Comparison of ENCODE assay signal across 18 cellular contexts in the genomic region with DNA sequence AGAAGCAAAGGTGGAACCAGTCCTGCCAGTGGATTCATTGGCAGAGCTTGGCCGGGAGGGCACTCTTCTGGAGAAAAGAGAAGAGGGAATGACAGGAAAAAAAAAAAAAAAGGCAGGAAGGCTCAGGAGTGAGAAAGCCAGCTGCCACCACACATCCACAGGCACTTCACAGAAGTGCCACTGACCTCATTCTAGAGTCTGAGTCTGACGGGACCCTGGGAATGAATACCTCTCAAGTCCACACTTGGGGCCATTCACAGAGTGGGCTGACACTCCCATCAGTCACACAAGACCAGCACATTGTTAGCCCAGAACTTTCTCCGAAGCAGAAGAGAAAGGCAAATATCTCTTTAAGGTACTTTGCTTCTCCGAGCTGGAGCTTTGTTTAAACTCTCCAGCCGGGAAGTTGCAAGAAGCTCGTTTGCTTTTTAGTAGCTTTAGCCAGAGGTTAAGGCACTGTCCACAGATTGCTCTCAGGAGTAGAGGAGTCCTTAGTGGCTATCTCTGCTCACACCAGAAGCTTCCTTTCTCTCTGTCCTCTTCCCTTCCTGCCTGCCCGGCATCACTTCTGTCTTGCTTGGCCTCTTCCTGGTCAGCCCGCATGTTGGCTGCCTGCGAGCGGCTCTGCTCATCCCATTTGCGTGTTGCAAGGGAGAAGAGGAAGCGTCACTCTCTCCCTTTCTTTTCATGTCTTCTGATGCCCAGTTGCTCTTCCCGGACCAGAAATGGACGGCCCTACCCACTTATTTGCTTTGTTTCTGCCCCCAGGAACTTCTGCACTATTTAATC. TPM values are rescaled to one million over a fixed set of nuclear protein-coding genes. Genes with fewer than 3 reads are reported as not detected.
A peak's percentile ranks its signal among the peaks of the same experiment; 100 is the strongest.
DNase-seq lines count a peak whose midpoint lies in the region; TF ChIP-seq lines count a peak whose summit lies in the region.
"Had no signal": no experiment of that assay in that cellular context is flagged by ENCODE, and none has a peak within 500 bp of the region (broad histone marks: within the 10 kb centered on the region; RNA-seq: fewer than 3 reads in every experiment).

No MANE protein-coding gene starts in this region.

- CTCF ChIA-PET in activated naive CD4-positive, alpha-beta T cell treated with anti-CD3 and anti-CD28 coated beads for 36 hours (lab: Charles Lee), result interaction anchor here (0.6 to 1.2 kb wide), 5 partner anchors 9 to 147 kb away, joined by 3 to 4 read pairs (median 3); no protein-coding TSS in a partner anchor
- CTCF ChIA-PET in RWPE1 (lab: Yijun Ruan, JAX), result no interaction called here

- H3K9me3 ChIP-seq in thyroid gland (no peaks in the 10 kb centered on the region), esophagus muscularis mucosa (no peaks in the 10 kb centered on the region)
- H3K9me3 ChIP-seq: MG63 had no signal

- H3K36me3 ChIP-seq in thyroid gland, result no peaks in the 10 kb centered on the region
- peaks cover 0 to 20% (median 3%) of the 10 kb centered on the region in 4 donors for H3K36me3 ChIP-seq in esophagus muscularis mucosa
- H3K36me3 ChIP-seq: MG63 had no signal

- TF ChIP-seq EP300 in esophagus muscularis mucosa (IDR thresholded peaks at IDR 0.05), result no peak

- 66 to 67% methylated on average over 14 of the region's 14 CpGs for WGBS in thyroid gland, 2 donors
- WGBS in esophagus muscularis mucosa, result 78% methylated on average over 14 of the region's 14 CpGs

- no peak for TF ChIP-seq POLR2A in thyroid gland (IDR thresholded peaks at IDR 0.05)
- no peak for TF ChIP-seq POLR2A in esophagus muscularis mucosa (IDR thresholded peaks at IDR 0.05; ENCODE audit: low read depth)

- no peak overlapping the region for H3K4me3 Mint-ChIP-seq in activated naive CD4-positive, alpha-beta T cell treated with anti-CD3 and anti-CD28 coated beads, Interleukin-2, amount 50 U/mL, for 24 hours
- no peak overlapping the region for H3K4me3 Mint-ChIP-seq in activated naive CD4-positive, alpha-beta T cell treated with anti-CD3 and anti-CD28 coated beads for 36 hours
- H3K4me3 Mint-ChIP-seq in dendritic cell treated with granulocyte-macrophage colony-stimulating factor and Interleukin-4, amounts not matched to agents 40 ng/mL and 50 ng/mL, for 4 days, result no peak overlapping the region
- H3K4me3 Mint-ChIP-seq: nephron, type B pancreatic cell had no signal

- TF ChIP-seq CTCF in thyroid gland (IDR thresholded peaks at IDR 0.05), result no peak
- TF ChIP-seq CTCF in esophagus muscularis mucosa (IDR thresholded peaks at IDR 0.05), result no peak
- TF ChIP-seq CTCF in RWPE1 (conservative IDR thresholded peaks at IDR 0.05; ENCODE audit: low read depth), result no peak

- peak overlapping the region; percentile 23 for H3K27ac Mint-ChIP-seq in activated naive CD4-positive, alpha-beta T cell treated with anti-CD3 and anti-CD28 coated beads, Interleukin-2, amount 50 U/mL, for 24 hours
- no peak overlapping the region for H3K27ac Mint-ChIP-seq in activated naive CD4-positive, alpha-beta T cell treated with anti-CD3 and anti-CD28 coated beads for 36 hours
- H3K27ac Mint-ChIP-seq in dendritic cell treated with granulocyte-macrophage colony-stimulating factor and Interleukin-4, amounts not matched to agents 40 ng/mL and 50 ng/mL, for 4 days, result peak overlapping the region; percentile 4
- H3K27ac Mint-ChIP-seq: type B pancreatic cell had no signal

- intact Hi-C loops in activated naive CD4-positive, alpha-beta T cell treated with anti-CD3 and anti-CD28 coated beads for 36 hours (cut with micrococcal nuclease), result no loop called here
- intact Hi-C loops in dendritic cell treated with granulocyte-macrophage colony-stimulating factor and Interleukin-4, amounts not matched to agents 40 ng/mL and 50 ng/mL, for 4 days (cut with micrococcal nuclease), result no loop called here
- intact Hi-C loops in thyroid gland (cut with DNase I), result no loop called here
- intact Hi-C loops in esophagus muscularis mucosa (cut with DNase I), result no loop called here

- peaks cover 6% of the 10 kb centered on the region for H3K9me3 Mint-ChIP-seq in activated naive CD4-positive, alpha-beta T cell treated with anti-CD3 and anti-CD28 coated beads, Interleukin-2, amount 50 U/mL, for 24 hours
- H3K9me3 Mint-ChIP-seq in activated naive CD4-positive, alpha-beta T cell treated with anti-CD3 and anti-CD28 coated beads for 36 hours, result no peaks in the 10 kb centered on the region
- no peaks in the 10 kb centered on the region for H3K9me3 Mint-ChIP-seq in dendritic cell treated with granulocyte-macrophage colony-stimulating factor and Interleukin-4, amounts not matched to agents 40 ng/mL and 50 ng/mL, for 4 days

- H3K27me3 Mint-ChIP-seq in activated naive CD4-positive, alpha-beta T cell treated with anti-CD3 and anti-CD28 coated beads, Interleukin-2, amount 50 U/mL, for 24 hours, result no peaks in the 10 kb centered on the region
- H3K27me3 Mint-ChIP-seq in activated naive CD4-positive, alpha-beta T cell treated with anti-CD3 and anti-CD28 coated beads for 36 hours (ENCODE audit: low read depth), result no peaks in the 10 kb centered on the region
- H3K27me3 Mint-ChIP-seq in dendritic cell treated with granulocyte-macrophage colony-stimulating factor and Interleukin-4, amounts not matched to agents 40 ng/mL and 50 ng/mL, for 4 days, result no peaks in the 10 kb centered on the region
- H3K27me3 Mint-ChIP-seq: type B pancreatic cell had no signal

- peaks cover 5 to 8% of the 10 kb centered on the region in 2 donors for H3K4me1 ChIP-seq in thyroid gland
- peaks cover 0 to 5% (median 0%) of the 10 kb centered on the region in 4 donors for H3K4me1 ChIP-seq in esophagus muscularis mucosa

- H3K4me1 Mint-ChIP-seq in activated naive CD4-positive, alpha-beta T cell treated with anti-CD3 and anti-CD28 coated beads, Interleukin-2, amount 50 U/mL, for 24 hours, result peaks cover 67% of the 10 kb centered on the region
- peaks cover 39% of the 10 kb centered on the region for H3K4me1 Mint-ChIP-seq in activated naive CD4-positive, alpha-beta T cell treated with anti-CD3 and anti-CD28 coated beads for 36 hours (ENCODE audit: low read depth)
- peaks cover 31% of the 10 kb centered on the region for H3K4me1 Mint-ChIP-seq in dendritic cell treated with granulocyte-macrophage colony-stimulating factor and Interleukin-4, amounts not matched to agents 40 ng/mL and 50 ng/mL, for 4 days (ENCODE audit: low read depth)

- no peaks in the 10 kb centered on the region for H3K27me3 ChIP-seq in thyroid gland
- no peaks in the 10 kb centered on the region for H3K27me3 ChIP-seq in esophagus muscularis mucosa
- H3K27me3 ChIP-seq: heart right ventricle, MG63 had no signal

- peaks cover 42% of the 10 kb centered on the region for H3K36me3 Mint-ChIP-seq in activated naive CD4-positive, alpha-beta T cell treated with anti-CD3 and anti-CD28 coated beads, Interleukin-2, amount 50 U/mL, for 24 hours
- H3K36me3 Mint-ChIP-seq in activated naive CD4-positive, alpha-beta T cell treated with anti-CD3 and anti-CD28 coated beads for 36 hours (ENCODE audit: low read depth), result peaks cover 41% of the 10 kb centered on the region
- H3K36me3 Mint-ChIP-seq in dendritic cell treated with granulocyte-macrophage colony-stimulating factor and Interleukin-4, amounts not matched to agents 40 ng/mL and 50 ng/mL, for 4 days (ENCODE audit: low read depth), result peaks cover 94% of the 10 kb centered on the region

- no peak for DNase-seq in activated naive CD4-positive, alpha-beta T cell treated with anti-CD3 and anti-CD28 coated beads for 36 hours
- DNase-seq in mesenteric fat pad (ENCODE audit: low spot score), result peak; percentile 45
- DNase-seq in thyroid gland, result peak; percentile 48 to 54
- DNase-seq in esophagus muscularis mucosa (ENCODE audit: extremely low spot score), result no peak
- no peak for DNase-seq in RWPE1 (ENCODE audit: low spot score)
- no peak for DNase-seq in NCI-H1048 (lab: John Stamatoyannopoulos, UW)
- DNase-seq: activated CD4-positive, CD25-positive, alpha-beta regulatory T cell; DMS 273 treated with DMSO at 0.1 percent for 48 hours; heart right ventricle; kidney glomerular epithelial cell; MG63; NCI-H2029 treated with DMSO at 0.1 percent for 48 hours; NCI-H69; stimulated activated CD4-positive, alpha-beta T cell treated with anti-CD3 and anti-CD28 coated beads, Interleukin-4, amount 100 ng/mL, for 24 hours had no signal

- H3K27ac ChIP-seq in thyroid gland, result peak overlapping the region in 2 of 3 donors; percentile 25 to 60
- H3K27ac ChIP-seq in esophagus muscularis mucosa (replicated peaks in 1 of 4), result no peak overlapping the region
- no peak overlapping the region for H3K27ac ChIP-seq in RWPE1
- H3K27ac ChIP-seq: heart right ventricle had no signal

- H3K4me3 ChIP-seq in thyroid gland (replicated peaks in 1 of 3), result no peak overlapping the region
- H3K4me3 ChIP-seq in esophagus muscularis mucosa, result no peak overlapping the region
- H3K4me3 ChIP-seq: heart right ventricle, MG63 had no signal

- POLR2A ChIA-PET in RWPE1 (lab: Yijun Ruan, JAX; ENCODE audit: low non-redundant PET), result no interaction called here

RNA-seq across cellular contexts. Expression of a gene that starts 53.8 kb away (rescaled TPM):
- total RNA-seq in activated naive CD4-positive, alpha-beta T cell treated with anti-CD3 and anti-CD28 coated beads for 36 hours, result 10 to 100 TPM; 43.7 to 44.3 TPM
- total RNA-seq in mesenteric fat pad (52.4 TPM), thyroid gland (100 to 1,000 TPM in 1 of 4 donors, 10 to 100 TPM in 3; 63.8 to 124 (median 71.3) TPM), esophagus muscularis mucosa (10 to 100 TPM; 40.3 to 60.6 (median 51.5) TPM)

RNA-seq across cellular contexts. Expression of a gene that starts 57.2 kb away (rescaled TPM):
- 10 to 100 TPM; 59.1 to 60.2 TPM for total RNA-seq in activated naive CD4-positive, alpha-beta T cell treated with anti-CD3 and anti-CD28 coated beads for 36 hours
- total RNA-seq in mesenteric fat pad (33.8 TPM), thyroid gland (10 to 100 TPM; 14.8 to 24.7 (median 22.0) TPM), esophagus muscularis mucosa (10 to 100 TPM in 1 of 4 donors, 1 to 10 TPM in 3; 8.2 to 10.8 (median 8.5) TPM)

Comparison
In these comparisons a context has a peak if more than half of its experiments do, and no peak if none do; other contexts are left out.
1. DNase-seq: peak in mesenteric fat pad (single experiment) and thyroid gland (2 of 2); none in activated naive CD4-positive, alpha-beta T cell treated with anti-CD3 and anti-CD28 coated beads for 36 hours (single experiment), esophagus muscularis mucosa (single experiment), RWPE1 (single experiment) and NCI-H1048 (single experiment).
2. H3K27ac ChIP-seq: peak in thyroid gland (2 of 3); none in esophagus muscularis mucosa (0 of 4) and RWPE1 (single experiment).